ENCODE assay signal across 8 cellular contexts in genomic region chr21:37220433-37220980, GRCh38. TPM values are rescaled to one million over a fixed set of nuclear protein-coding genes. Genes with fewer than 3 reads are reported as not detected.
DNase-seq lines count a peak whose midpoint lies in the region; ATAC-seq and TF ChIP-seq lines count a peak whose summit lies in the region.

No MANE protein-coding gene starts in this region.

- peaks cover 11% of the 10 kb centered on the region for H3K36me3 Mint-ChIP-seq in activated T-cell treated with anti-CD3 and anti-CD28 coated beads, Interleukin-2, amount 50 U/mL, for 4 hours (ENCODE audit: insufficient read depth)
- H3K36me3 Mint-ChIP-seq in neural crest cell (ENCODE audit: low read depth) = peaks cover 45% of the 10 kb centered on the region

- no peaks in the 10 kb centered on the region for H3K9me3 Mint-ChIP-seq in activated T-cell treated with anti-CD3 and anti-CD28 coated beads, Interleukin-2, amount 50 U/mL, for 4 hours
- H3K9me3 Mint-ChIP-seq in neural crest cell = no peaks in the 10 kb centered on the region

- TF ChIP-seq CTCF in AG04450 (IDR thresholded peaks at IDR 0.05; ENCODE audit: low read depth, low read length) (peak; percentile 31), neural crest cell (conservative IDR thresholded peaks at IDR 0.05) (no peak)

- ATAC-seq in GM18499 (IDR thresholded peaks at IDR 0.05; ENCODE audit: insufficient read depth, unreplicated experiment) (peak; percentile 21), HG02870 (IDR thresholded peaks at IDR 0.05; ENCODE audit: unreplicated experiment) (peak; percentile 41)
- peak; percentile 32 to 39 for ATAC-seq in activated T-cell treated with anti-CD3 and anti-CD28 coated beads, Interleukin-2, amount 50 U/mL, for 4 hours

- CTCF ChIA-PET in AG04450 (lab: Charles Lee) = no interaction called here

- peaks cover 48% of the 10 kb centered on the region for H3K4me1 Mint-ChIP-seq in activated T-cell treated with anti-CD3 and anti-CD28 coated beads, Interleukin-2, amount 50 U/mL, for 4 hours (ENCODE audit: low read depth)
- peaks cover 5% of the 10 kb centered on the region for H3K4me1 Mint-ChIP-seq in neural crest cell

- peak overlapping the region; percentile 68 for H3K27ac ChIP-seq in AG04450 (ENCODE audit: low read depth, low read length)

- peak overlapping the region; percentile 89 for H3K4me3 Mint-ChIP-seq in activated T-cell treated with anti-CD3 and anti-CD28 coated beads, Interleukin-2, amount 50 U/mL, for 4 hours
- H3K4me3 Mint-ChIP-seq in neural crest cell = peak overlapping the region; percentile 71

- POLR2A ChIA-PET in AG04450 (lab: Yijun Ruan, JAX) = interaction anchor here (1.1 kb wide), 1 partner anchor 344 kb away, joined by 3 read pairs; no protein-coding TSS in a partner anchor

- no peak overlapping the region for H3K27ac Mint-ChIP-seq in neural crest cell (ENCODE audit: unreplicated experiment)

- peak overlapping the region; percentile 73 for H3K4me3 ChIP-seq in AG04450 (ENCODE audit: low read depth, low read length)

- H3K27me3 ChIP-seq in AG04450 (ENCODE audit: control insufficient read depth, insufficient read depth, low read length) = no peaks in the 10 kb centered on the region

- DNase-seq in AG04450 (ENCODE audit: low read depth, low spot score) (no peak), NCI-H2171 treated with DMSO at 0.1 percent for 48 hours (lab: John Stamatoyannopoulos, UW) (peak; percentile 57), fibroblast of peridontal ligament (ENCODE audit: extremely low read depth) (peak; percentile 63), neural crest cell (ENCODE audit: low read depth, low spot score) (no peak), LoVo (ENCODE audit: low spot score) (no peak)
- no peak for DNase-seq in activated T-cell treated with anti-CD3 and anti-CD28 coated beads, Interleukin-2, amount 50 U/mL, for 4 hours

- H3K27me3 Mint-ChIP-seq in activated T-cell treated with anti-CD3 and anti-CD28 coated beads, Interleukin-2, amount 50 U/mL, for 4 hours (ENCODE audit: low read depth) = no peaks in the 10 kb centered on the region
- H3K27me3 Mint-ChIP-seq in neural crest cell (ENCODE audit: low read depth) = no peaks in the 10 kb centered on the region

- H3K9me3 ChIP-seq in AG04450 (ENCODE audit: control insufficient read depth, insufficient read depth, low read length) = peaks cover 2% of the 10 kb centered on the region; the same call in 1 of the 2 replicates

RNA-seq across cellular contexts. Expression of gene VPS26C, which starts 46.6 kb away (rescaled TPM):
- 42.7 and 45.6 TPM in 2 replicates for polyA plus RNA-seq in AG04450 (2011; rRNA removed)
- 34.8 and 40.7 TPM in 2 replicates for polyA minus RNA-seq in AG04450 (2011; rRNA and poly(A)+ RNA removed)
- total RNA-seq in activated T-cell treated with anti-CD3 and anti-CD28 coated beads, Interleukin-2, amount 50 U/mL, for 4 hours = 10 to 100 TPM; 35.7 to 48.2 (median 44.6) TPM
- 41.1 and 43.5 TPM in 2 replicates for total RNA-seq in neural crest cell

Comparison
In these comparisons a context has a peak if more than half of its experiments do, and no peak if none do; other contexts are left out.
1. DNase-seq: peak in NCI-H2171 treated with DMSO at 0.1 percent for 48 hours (single experiment) and fibroblast of peridontal ligament (single experiment); none in AG04450 (single experiment), activated T-cell treated with anti-CD3 and anti-CD28 coated beads, Interleukin-2, amount 50 U/mL, for 4 hours (single experiment), neural crest cell (single experiment) and LoVo (single experiment).
2. Peak in every context shown above with its lines, with median percentiles within 50 percentile points of each other: ATAC-seq.